Comparison of ENCODE assay signal across 5 cellular contexts in the genomic region with DNA sequence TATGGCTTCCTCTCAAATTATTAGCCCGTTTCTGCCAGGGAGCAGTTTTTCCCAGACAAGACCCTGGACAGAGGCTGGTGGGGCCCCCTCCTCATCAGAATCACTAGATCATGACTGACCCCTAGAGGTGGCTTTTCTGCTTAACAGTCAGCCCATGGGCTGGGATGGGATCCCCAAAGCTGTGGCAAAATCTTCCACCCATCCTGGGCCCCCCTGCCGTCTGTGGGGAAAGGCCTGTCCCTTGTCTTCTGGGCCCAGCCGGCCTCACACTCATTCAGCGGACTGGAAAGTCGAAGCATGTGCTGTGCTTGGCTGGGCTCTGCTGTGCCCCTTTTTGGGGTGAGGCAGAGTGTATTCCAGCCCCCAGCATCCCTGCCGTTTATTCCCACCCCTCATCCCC. TPM values are rescaled to one million over a fixed set of nuclear protein-coding genes. Genes with fewer than 3 reads are reported as not detected.
"Had no signal": no experiment of that assay in that cellular context is flagged by ENCODE, and none has a peak within 500 bp of the region (broad histone marks: within the 10 kb centered on the region; RNA-seq: fewer than 3 reads in every experiment).

No MANE protein-coding gene starts in this region.

RNA-seq across cellular contexts. Expression of a gene that starts 27.9 kb away (rescaled TPM):
- total RNA-seq: glomerular endothelial cell, kidney epithelial cell, lower leg skin, lung microvascular endothelial cell had no signal
- polyA plus RNA-seq: neural cell had no signal
